29 cellular contexts compared by ENCODE assay signal in genomic region chr18:55418439-55418838, GRCh38.
DNase-seq lines count a peak whose midpoint lies in the region; ATAC-seq and TF ChIP-seq lines count a peak whose summit lies in the region.
"Had no signal": no experiment of that assay in that cellular context is flagged by ENCODE, and none has a peak within 500 bp of the region (broad histone marks: within the 10 kb centered on the region; RNA-seq: fewer than 3 reads in every experiment).

No MANE protein-coding gene starts in this region.

- H3K9ac ChIP-seq in SK-N-MC (ENCODE audit: insufficient read length): no peak overlapping the region

- intact Hi-C loops in left ventricle myocardium inferior (cut with micrococcal nuclease): loop anchor here (5.0 to 10.0 kb wide), 2 partner anchors 364 to 1156 kb away; no protein-coding TSS in a partner anchor
- intact Hi-C loops in left cardiac atrium (cut with DNase I): loop anchor here (5.0 to 10.0 kb wide), 5 partner anchors 166 to 1159 kb away; partner anchors contain the start of gene TCF4 (in 1 of the 2)

- H3K4me1 Mint-ChIP-seq in naive B cell: peaks cover 29 to 50% (median 49%) of the 10 kb centered on the region in 3 donors

- H3K4me3 Mint-ChIP-seq in naive B cell: peak overlapping the region in 1 of 8 donors; percentile 36
- H3K4me3 Mint-ChIP-seq: activated naive CD8-positive, alpha-beta T cell; CD8-positive, alpha-beta memory T cell; nephron; stimulated activated memory B cell treated with anti-CD40 and anti-IgM and Interleukin-4, amounts not matched to agents 10 μg/mL and 1 μg/mL and 100 μg/mL, for 72 hours had no signal

- H3K4me3 ChIP-seq in left ventricle myocardium inferior (no peak overlapping the region), SK-N-MC (no peak overlapping the region)
- H3K4me3 ChIP-seq: breast epithelium, HAP-1, Peyer's patch, skin epidermis, upper lobe of left lung had no signal

- no peaks in the 10 kb centered on the region for H3K27me3 ChIP-seq in left ventricle myocardium inferior (ENCODE audit: low read depth)
- H3K27me3 ChIP-seq: breast epithelium, Peyer's patch, upper lobe of left lung had no signal

- peaks cover 63% of the 10 kb centered on the region for H3K4me1 ChIP-seq in left ventricle myocardium inferior
- H3K4me1 ChIP-seq: breast epithelium, Peyer's patch had no signal

- peak overlapping the region in 4 of 6 donors; percentile 45 to 70 (median 60) for H3K27ac Mint-ChIP-seq in naive B cell
- H3K27ac Mint-ChIP-seq: activated naive CD8-positive, alpha-beta T cell; CD8-positive, alpha-beta memory T cell; nephron; stimulated activated memory B cell treated with anti-CD40 and anti-IgM and Interleukin-4, amounts not matched to agents 10 μg/mL and 1 μg/mL and 100 μg/mL, for 72 hours had no signal

- H3K36me3 ChIP-seq in left ventricle myocardium inferior: no peaks in the 10 kb centered on the region
- no peaks in the 10 kb centered on the region for H3K36me3 ChIP-seq in SK-N-MC (ENCODE audit: insufficient read depth, low read length)
- H3K36me3 ChIP-seq: breast epithelium, HAP-1, Peyer's patch, upper lobe of left lung, WERI-Rb-1 had no signal

- ATAC-seq in left cardiac atrium: no peak
- ATAC-seq in naive B cell (ENCODE audit: low read depth in 2 of 2): no peak
- ATAC-seq in HG02678 (IDR thresholded peaks at IDR 0.05; ENCODE audit: unreplicated experiment): no peak
- ATAC-seq: HepG2; stimulated activated memory B cell treated with anti-CD40 and anti-IgM and Interleukin-4, amounts not matched to agents 10 μg/mL and 1 μg/mL and 100 μg/mL, for 72 hours had no signal

- no peaks in the 10 kb centered on the region for H3K9me3 Mint-ChIP-seq in naive B cell
- H3K9me3 Mint-ChIP-seq: nephron; stimulated activated memory B cell treated with anti-CD40 and anti-IgM and Interleukin-4, amounts not matched to agents 10 μg/mL and 1 μg/mL and 100 μg/mL, for 72 hours had no signal

- no peaks in the 10 kb centered on the region for H3K36me3 Mint-ChIP-seq in naive B cell
- H3K36me3 Mint-ChIP-seq: activated naive CD8-positive, alpha-beta T cell; CD8-positive, alpha-beta memory T cell; stimulated activated memory B cell treated with anti-CD40 and anti-IgM and Interleukin-4, amounts not matched to agents 10 μg/mL and 1 μg/mL and 100 μg/mL, for 72 hours had no signal

- no peaks in the 10 kb centered on the region for H3K27me3 Mint-ChIP-seq in naive B cell
- H3K27me3 Mint-ChIP-seq: CD8-positive, alpha-beta memory T cell had no signal

- TF ChIP-seq CTCF in left ventricle myocardium inferior (IDR thresholded peaks at IDR 0.05; ENCODE audit: borderline replicate concordance): no peak

- H3K9me3 ChIP-seq in left ventricle myocardium inferior (replicated peaks) (no peaks in the 10 kb centered on the region), SK-N-MC (ENCODE audit: low read depth, low read length) (no peaks in the 10 kb centered on the region)
- H3K9me3 ChIP-seq: breast epithelium, HAP-1, Peyer's patch, upper lobe of left lung had no signal

- H3K27ac ChIP-seq in left ventricle myocardium inferior (replicated peaks) (peak overlapping the region; percentile 88), SK-N-MC (peak overlapping the region; percentile 31; the same call in 1 of the 2 replicates)
- H3K27ac ChIP-seq: WERI-Rb-1 had no signal

- DNase-seq in left ventricle myocardium inferior (no peak), left cardiac atrium (no peak), SK-N-MC (ENCODE audit: low read depth, low spot score) (no peak), naive B cell (no peak), NCI-H2107 (lab: John Stamatoyannopoulos, UW) (no peak), GM19238 (ENCODE audit: insufficient read length, low spot score) (no peak)
- DNase-seq: activated CD4-positive, alpha-beta T cell treated with anti-CD3 and anti-CD28 coated beads for 48 hours; activated effector memory CD4-positive, alpha-beta T cell treated with anti-CD3 and anti-CD28 coated beads, Interleukin-2, amount 50 U/mL, for 16 hours; AML-193; CD8-positive, alpha-beta memory T cell; EL; head of caudate nucleus; mammary epithelial cell; NCI-H1417; NCI-H2029 treated with DMSO at 0.1 percent for 48 hours; NCI-H524 treated with DMSO at 0.1 percent for 48 hours; Peyer's patch; SIG-M5; T-helper 9 cell; upper lobe of left lung; WERI-Rb-1 had no signal
